8 cellular contexts compared by ENCODE assay signal in the genomic region with DNA sequence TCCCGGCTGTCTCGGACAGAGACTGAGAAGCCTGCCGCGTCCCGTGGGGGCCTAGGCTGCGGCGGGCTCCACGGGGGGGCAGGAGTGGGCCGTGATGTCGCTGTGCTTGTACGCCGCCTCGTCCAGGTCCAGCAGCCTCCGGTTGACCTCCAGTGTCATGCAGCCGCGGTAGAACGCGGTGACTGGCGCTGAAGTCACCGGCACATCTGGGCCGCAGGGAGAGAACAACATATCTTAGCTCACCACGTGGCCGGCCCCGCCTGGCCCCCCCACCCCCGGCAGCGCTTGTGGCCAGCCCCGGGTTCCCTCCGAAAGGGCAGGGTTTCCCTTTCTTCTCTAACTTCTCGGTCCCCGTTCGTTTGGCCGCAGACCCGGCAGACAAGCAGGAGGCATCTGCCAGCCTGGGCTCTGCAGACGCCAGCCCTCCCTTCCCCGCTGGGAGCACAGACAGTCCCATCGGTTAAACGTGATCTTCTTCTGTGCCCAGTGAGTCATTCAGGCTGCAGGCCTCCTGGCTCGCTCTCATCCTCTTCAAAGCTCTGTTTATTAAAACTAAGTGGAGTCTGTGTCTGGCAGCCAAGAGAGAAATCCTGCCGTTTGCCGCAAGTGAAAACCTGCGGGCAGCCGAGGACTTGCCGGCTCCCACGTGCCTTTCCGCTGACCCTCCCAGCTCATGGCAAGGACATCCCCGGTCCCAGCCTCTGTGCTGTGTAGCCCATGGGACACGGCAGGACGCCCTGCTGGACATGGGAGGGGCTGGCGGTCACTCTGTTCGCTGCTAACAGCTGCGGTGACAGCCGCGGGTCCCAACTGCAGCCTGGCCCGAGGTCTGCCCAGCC. TPM values are rescaled to one million over a fixed set of nuclear protein-coding genes. Genes with fewer than 3 reads are reported as not detected.
DNase-seq lines count a peak whose midpoint lies in the region; ATAC-seq and TF ChIP-seq lines count a peak whose summit lies in the region.

No MANE protein-coding gene starts in this region.

- no peaks in the 10 kb centered on the region for H3K9me3 Mint-ChIP-seq in endodermal cell

- ATAC-seq in HG02610 (IDR thresholded peaks at IDR 0.05; ENCODE audit: unreplicated experiment), result no peak
- no peak for ATAC-seq in HG02973 (IDR thresholded peaks at IDR 0.05; ENCODE audit: unreplicated experiment)
- no peak for ATAC-seq in HG03442 (IDR thresholded peaks at IDR 0.05; ENCODE audit: unreplicated experiment)

- no peak overlapping the region for H3K27ac Mint-ChIP-seq in endodermal cell

- peaks cover 3% of the 10 kb centered on the region for H3K36me3 ChIP-seq in endodermal cell (ENCODE audit: control insufficient read depth, insufficient read depth, low read length)
- H3K36me3 ChIP-seq in colonic mucosa, result no peaks in the 10 kb centered on the region

- intact Hi-C loops in colonic mucosa (cut with DNase I), result no loop called here

- H3K9ac ChIP-seq in endodermal cell (ENCODE audit: extremely low read depth, low read length, poor library complexity, severe bottlenecking), result no peak overlapping the region
- H3K9ac ChIP-seq in colonic mucosa (ENCODE audit: low read depth in 2 of 2, low read length in 2 of 2), result peak overlapping the region in 1 of 2 donors; percentile 53

- 80 to 90% methylated on average over 42 to 54 of the region's 54 CpGs for WGBS in endodermal cell (ENCODE audit: insufficient coverage in 1 of 2, insufficient read length in 1 of 2), 2 experiments

- H3K9me3 ChIP-seq in endodermal cell (ENCODE audit: control insufficient read depth, low read length), result no peaks in the 10 kb centered on the region
- no peaks in the 10 kb centered on the region for H3K9me3 ChIP-seq in colonic mucosa

- DNase-seq in DMS 273 treated with DMSO at 0.1 percent for 48 hours (lab: John Stamatoyannopoulos, UW) (peak; percentile 80), NCI-H446 (lab: John Stamatoyannopoulos, UW) (peak; percentile 16 to 77), endodermal cell (no peak), middle frontal gyrus (ENCODE audit: extremely low spot score, low spot score) (peak; percentile 63), colonic mucosa (no peak)

- no peaks in the 10 kb centered on the region for H3K27me3 Mint-ChIP-seq in endodermal cell (ENCODE audit: insufficient read depth)

- no peak overlapping the region for H3K4me3 Mint-ChIP-seq in endodermal cell

- H3K4me3 ChIP-seq in endodermal cell (ENCODE audit: low read length) (no peak overlapping the region), colonic mucosa (no peak overlapping the region)

- no peak for TF ChIP-seq CTCF in endodermal cell (conservative IDR thresholded peaks at IDR 0.05)
- TF ChIP-seq CTCF in colonic mucosa (IDR thresholded peaks at IDR 0.05), result no peak

- peaks cover 22% of the 10 kb centered on the region for H3K36me3 Mint-ChIP-seq in endodermal cell (ENCODE audit: low read depth)

- H3K27me3 ChIP-seq in endodermal cell (ENCODE audit: control insufficient read depth, insufficient read depth, low read length, poor library complexity, severe bottlenecking) (no peaks in the 10 kb centered on the region), colonic mucosa (no peaks in the 10 kb centered on the region)

- peaks cover 3% of the 10 kb centered on the region for H3K4me1 Mint-ChIP-seq in endodermal cell

- H3K4me1 ChIP-seq in endodermal cell (ENCODE audit: control insufficient read depth, insufficient read depth, low read length) (no peaks in the 10 kb centered on the region), colonic mucosa (no peaks in the 10 kb centered on the region)

- H3K27ac ChIP-seq in endodermal cell (ENCODE audit: low read depth, low read length) (peak overlapping the region; percentile 60), colonic mucosa (no peak overlapping the region)

RNA-seq across cellular contexts. Expression of a gene that starts 42.8 kb away (rescaled TPM):
- 10 to 100 TPM; 45.7 to 49.6 TPM for total RNA-seq in endodermal cell
- 24.8 TPM for polyA plus RNA-seq in endodermal cell (2013, experiment 1 of 2)
- 23.0 TPM for polyA plus RNA-seq in endodermal cell (2013, experiment 2 of 2)
- 100 to 1,000 TPM; 118 to 121 TPM for total RNA-seq in colonic mucosa

Comparison
In these comparisons a context has a peak if more than half of its experiments do, and no peak if none do; other contexts are left out.
1. DNase-seq: peak in DMS 273 treated with DMSO at 0.1 percent for 48 hours (single experiment), NCI-H446 (2 of 2) and middle frontal gyrus (single experiment); none in endodermal cell (single experiment) and colonic mucosa (single experiment).